In the genomic region with DNA sequence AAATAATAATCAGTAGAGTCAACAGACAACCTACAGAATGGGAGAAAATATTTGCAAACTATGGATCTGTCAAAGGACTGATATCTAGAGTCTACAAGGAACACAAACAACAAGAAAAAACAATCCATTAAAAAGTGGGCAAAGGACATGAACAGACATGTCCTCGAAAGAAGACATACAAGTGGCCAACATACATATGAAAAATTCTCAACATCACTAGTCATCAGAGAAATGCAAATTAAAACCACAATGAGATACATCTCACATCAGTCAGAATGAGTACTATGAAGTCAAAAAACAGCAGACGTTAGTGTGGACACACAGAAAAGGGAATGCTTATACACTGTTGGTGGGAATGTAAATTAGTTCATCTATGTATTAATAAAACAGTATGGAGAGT, we compare ENCODE assay signal across 28 cellular contexts. TPM values are rescaled to one million over a fixed set of nuclear protein-coding genes. Genes with fewer than 3 reads are reported as not detected.
DNase-seq lines count a peak whose midpoint lies in the region; ATAC-seq, FAIRE-seq and TF ChIP-seq lines count a peak whose summit lies in the region.
"Had no signal": no experiment of that assay in that cellular context is flagged by ENCODE, and none has a peak within 500 bp of the region (broad histone marks: within the 10 kb centered on the region; RNA-seq: fewer than 3 reads in every experiment).

No MANE protein-coding gene starts in this region.

- H3K9ac ChIP-seq in mammary epithelial cell (ENCODE audit: insufficient read depth, low read length) (no peak overlapping the region), keratinocyte (ENCODE audit: control insufficient read depth, extremely low read depth, insufficient read depth, low read length) (no peak overlapping the region)

- H3K4me3 ChIP-seq in mammary epithelial cell (replicated peaks in 1 of 3; ENCODE audit: insufficient read depth in 1 of 3, low read depth in 2 of 3, low read length in 3 of 3) (no peak overlapping the region), keratinocyte (ENCODE audit: control insufficient read depth in 2 of 3, extremely low read depth in 1 of 3, insufficient read depth in 2 of 3, low read depth in 1 of 3, low read length in 3 of 3) (no peak overlapping the region)
- H3K4me3 ChIP-seq: lower lobe of right lung, Peyer's patch, SK-N-MC, upper lobe of left lung had no signal

- WGBS in mammary epithelial cell (ENCODE audit: low coverage, missing lambda C conversion rate): 6% methylated on average over 2 of the region's 2 CpGs

- H3K27ac ChIP-seq in mammary epithelial cell (ENCODE audit: insufficient read depth, low read depth, low read length) (peak overlapping the region; percentile 51), keratinocyte (ENCODE audit: control insufficient read depth, insufficient read depth, low read length) (peak overlapping the region; percentile 11)
- H3K27ac ChIP-seq: lower lobe of right lung, Peyer's patch, SK-N-MC, upper lobe of left lung had no signal

- dilution Hi-C loops in mammary epithelial cell (cut with HindIII; ENCODE audit: low sequenced_read_pairs) (no loop called here), keratinocyte (cut with MboI; ENCODE audit: extremely low pct_ligation_motif_present, low sequenced_read_pairs) (no loop called here)

- peak; percentile 59 for DNase-seq in LHCN-M2 (ENCODE audit: low read depth)
- DNase-seq in mammary epithelial cell: peak; percentile 86
- DNase-seq in keratinocyte (ENCODE audit: low read depth, low spot score): peak; percentile 36
- no peak for DNase-seq in NCI-H69 (lab: John Stamatoyannopoulos, UW)
- no peak for DNase-seq in activated CD8-positive, alpha-beta memory T cell treated with anti-CD3 and anti-CD28 coated beads, Interleukin-2, amount 50 U/mL, for 4 hours
- no peak for DNase-seq in NCI-H1436 treated with DMSO at 0.1 percent for 48 hours (lab: John Stamatoyannopoulos, UW)
- no peak for DNase-seq in GM10248 (ENCODE audit: extremely low spot score)
- DNase-seq: activated CD8-positive, alpha-beta memory T cell treated with anti-CD3 and anti-CD28 coated beads for 24 hours; activated naive CD8-positive, alpha-beta T cell treated with anti-CD3 and anti-CD28 coated beads for 36 hours; CD4-positive, alpha-beta T cell; DMS153; hypothalamus; islet precursor cell; lower lobe of right lung; NCI-H1694; NCI-H226; Peyer's patch; retina; stimulated activated CD4-positive, alpha-beta T cell treated with anti-CD3 and anti-CD28 coated beads, Interleukin-12 subunit alpha, Interleukin-12 subunit beta, amount 100 ng/mL, for 4 hours; T-helper 9 cell; upper lobe of left lung had no signal

- no peak for TF ChIP-seq CTCF in mammary epithelial cell (conservative IDR thresholded peaks at IDR 0.05 in 1 of 2, IDR thresholded peaks at IDR 0.05 in 1 of 2; ENCODE audit: extremely low read depth in 1 of 2, insufficient read depth in 1 of 2, low read depth in 1 of 2, low read length in 2 of 2)
- no peak for TF ChIP-seq CTCF in keratinocyte (optimal IDR thresholded peaks at IDR 0.05 in 1 of 3, IDR thresholded peaks at IDR 0.05 in 1 of 3, conservative IDR thresholded peaks at IDR 0.05 in 1 of 3; ENCODE audit: extremely low read depth in 1 of 3, insufficient read depth in 2 of 3, low read length in 3 of 3)
- no peak for TF ChIP-seq CTCF in GM10248 (IDR thresholded peaks at IDR 0.05; ENCODE audit: control extremely low read depth, extremely low read depth, low read depth, missing control alignments)

- H3K36me3 ChIP-seq in mammary epithelial cell (ENCODE audit: insufficient read depth, low read length): no peaks in the 10 kb centered on the region
- no peaks in the 10 kb centered on the region for H3K36me3 ChIP-seq in keratinocyte (ENCODE audit: control insufficient read depth in 2 of 2, extremely low read depth in 1 of 2, insufficient read depth in 2 of 2, low read length in 2 of 2)
- H3K36me3 ChIP-seq: lower lobe of right lung, Peyer's patch, upper lobe of left lung had no signal

- POLR2A ChIA-PET in GM10248 (lab: Yijun Ruan, JAX): no interaction called here

- peak overlapping the region; percentile 58 for H3K4me2 ChIP-seq in mammary epithelial cell (ENCODE audit: insufficient read depth, low read depth, low read length)
- H3K4me2 ChIP-seq in keratinocyte (ENCODE audit: control insufficient read depth, extremely low read depth, insufficient read depth, low read depth, low read length): peak overlapping the region; percentile 37

- FAIRE-seq in keratinocyte (lab: Jason Lieb, UNC): peak; percentile 87
- FAIRE-seq: H54, HTR-8/SVneo had no signal

- no peaks in the 10 kb centered on the region for H3K79me2 ChIP-seq in mammary epithelial cell (ENCODE audit: insufficient read depth, low read length)
- H3K79me2 ChIP-seq in keratinocyte (ENCODE audit: control insufficient read depth, insufficient read depth, low read length): no peaks in the 10 kb centered on the region

- H3K9me3 ChIP-seq in mammary epithelial cell (replicated peaks; ENCODE audit: insufficient read depth, low read length) (no peaks in the 10 kb centered on the region), keratinocyte (ENCODE audit: control insufficient read depth, low read depth, low read length) (no peaks in the 10 kb centered on the region)
- H3K9me3 ChIP-seq: lower lobe of right lung, Peyer's patch, upper lobe of left lung had no signal

- intact Hi-C loops in mammary epithelial cell (cut with micrococcal nuclease): no loop called here

- no peaks in the 10 kb centered on the region for H4K20me1 ChIP-seq in mammary epithelial cell (ENCODE audit: insufficient read depth, low read length)
- H4K20me1 ChIP-seq in keratinocyte (ENCODE audit: control insufficient read depth, extremely low read depth, insufficient read depth, low read length): no peaks in the 10 kb centered on the region

- CTCF ChIA-PET in mammary epithelial cell (lab: Charles Lee; ENCODE audit: low non-redundant PET) (no interaction called here), GM10248 (lab: Yijun Ruan, JAX) (no interaction called here)

- no TSS peak for BruUV-seq in mammary epithelial cell (replicated peaks; lab: Mats Ljungman, UMichigan)

- peak overlapping the region; percentile 40 for H2AFZ ChIP-seq in mammary epithelial cell (ENCODE audit: low read depth, low read length)
- H2AFZ ChIP-seq in keratinocyte (ENCODE audit: control insufficient read depth, low read length): no peak overlapping the region

- no peaks in the 10 kb centered on the region for H3K9me1 ChIP-seq in keratinocyte (ENCODE audit: control insufficient read depth, extremely low read depth, insufficient read depth, low read length)

- in situ Hi-C loops in mammary epithelial cell (cut with MboI; ENCODE audit: low sequenced_read_pairs in 2 of 2): no loop called here

- ATAC-seq in GM18520 (IDR thresholded peaks at IDR 0.05; ENCODE audit: unreplicated experiment): peak; percentile 73
- ATAC-seq: lower lobe of right lung had no signal

- H3K27me3 ChIP-seq in mammary epithelial cell (ENCODE audit: insufficient read depth, low read length) (no peaks in the 10 kb centered on the region), keratinocyte (ENCODE audit: control insufficient read depth, extremely low read depth, insufficient read depth, low read length) (no peaks in the 10 kb centered on the region)
- H3K27me3 ChIP-seq: Peyer's patch, upper lobe of left lung had no signal

- peaks cover 8% of the 10 kb centered on the region for H3K4me1 ChIP-seq in mammary epithelial cell (ENCODE audit: insufficient read depth, low read length)
- peaks cover 11% of the 10 kb centered on the region for H3K4me1 ChIP-seq in keratinocyte (ENCODE audit: control insufficient read depth, extremely low read depth, insufficient read depth, low read length)
- H3K4me1 ChIP-seq: lower lobe of right lung, upper lobe of left lung had no signal

RNA-seq across cellular contexts. Expression of gene SLC2A2, which starts 33.7 kb away (rescaled TPM):
- total RNA-seq in LHCN-M2 (2014; rRNA removed) (not detected in 2 replicates), mammary epithelial cell (not detected)
- not detected for polyA plus RNA-seq in LHCN-M2 (2012)
- polyA plus RNA-seq in mammary epithelial cell (not detected), keratinocyte (not detected in 3 replicates)
- polyA minus RNA-seq in mammary epithelial cell (not detected), keratinocyte (not detected in 3 replicates)
- not detected for polyA plus RNA-seq in keratinocyte (2011; ENCODE audit: low read depth)
- not detected in 2 replicates for polyA plus RNA-seq in keratinocyte (2011; cell fraction: cytosol; rRNA removed)
- not detected in 2 replicates for polyA plus RNA-seq in keratinocyte (2011; cell fraction: nucleus; rRNA removed)
- polyA plus RNA-seq in keratinocyte (2012; ENCODE audit: low replicate concordance): not detected in 2 replicates
- polyA minus RNA-seq in keratinocyte (2011; cell fraction: cytosol; rRNA and poly(A)+ RNA removed): not detected
- not detected in 2 replicates for polyA minus RNA-seq in keratinocyte (2011; cell fraction: nucleus; rRNA and poly(A)+ RNA removed)
- total RNA-seq: activated naive CD8-positive, alpha-beta T cell treated with anti-CD3 and anti-CD28 coated beads for 36 hours; CD4-positive, alpha-beta T cell; frontal cortex; lower lobe of right lung; myocyte; omental fat pad had no signal

Comparison
In these comparisons a context has a peak if more than half of its experiments do, and no peak if none do; other contexts are left out.
1. DNase-seq: peak in LHCN-M2 (single experiment), mammary epithelial cell (single experiment) and keratinocyte (single experiment); none in NCI-H69 (single experiment), activated CD8-positive, alpha-beta memory T cell treated with anti-CD3 and anti-CD28 coated beads, Interleukin-2, amount 50 U/mL, for 4 hours (single experiment), NCI-H1436 treated with DMSO at 0.1 percent for 48 hours (single experiment) and GM10248 (single experiment).